In the genomic region with DNA sequence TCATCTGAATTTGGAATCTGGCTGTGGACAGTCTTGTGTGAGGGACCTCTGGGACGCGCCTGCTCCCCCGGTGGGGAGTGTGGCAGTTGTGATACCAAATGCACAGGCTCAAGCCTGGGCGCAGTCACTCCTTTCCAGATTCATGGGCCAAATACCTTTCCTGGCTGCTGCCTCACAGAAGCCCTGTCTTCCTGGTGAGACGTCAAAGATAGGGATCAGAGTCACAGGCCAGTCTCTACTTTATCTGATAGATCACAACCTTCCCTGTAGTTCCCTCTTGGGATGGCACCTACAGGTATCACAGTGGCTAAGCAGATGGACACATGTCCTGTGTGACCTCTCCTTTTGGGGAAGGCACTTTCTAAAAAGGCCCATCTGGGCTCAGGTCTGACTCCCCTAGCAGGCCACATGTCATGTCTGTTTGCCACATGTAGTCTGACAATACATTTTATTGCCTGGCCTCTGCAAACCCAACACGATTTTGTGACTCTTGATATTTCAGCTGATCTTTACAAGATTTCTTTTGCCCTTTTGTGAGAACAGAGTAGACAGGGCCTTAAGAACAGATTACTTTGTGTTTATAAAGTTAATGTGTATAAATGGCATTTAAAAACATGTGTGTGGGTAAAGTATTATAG, we compare ENCODE assay signal across 2 cellular contexts.
TF ChIP-seq lines count a peak whose summit lies in the region.

No MANE protein-coding gene starts in this region.

TF ChIP-seq in IMR-90, 13 proteins besides CTCF, POLR2A, EP300 and RAD21:
- TF ChIP-seq MAZ (IDR thresholded peaks at IDR 0.05; ENCODE audit: borderline replicate concordance, low read depth, low read length), result no peak
- TF ChIP-seq CEBPB (IDR thresholded peaks at IDR 0.05; ENCODE audit: low read depth, low read length), result no peak
- TF ChIP-seq USF2 (IDR thresholded peaks at IDR 0.05; ENCODE audit: low read depth, low read length), result no peak
- no peak for TF ChIP-seq SMC3 (IDR thresholded peaks at IDR 0.05; ENCODE audit: low read depth, low read length)
- TF ChIP-seq FOS (IDR thresholded peaks at IDR 0.05; ENCODE audit: low read depth, low read length), result no peak

TF ChIP-seq in WTC11, 78 proteins besides CTCF, POLR2A, EP300 and RAD21:
- TF ChIP-seq GRHL2 (CRISPR knock-in tag; IDR thresholded peaks at IDR 0.05; ENCODE audit: insufficient replicate concordance, severe bottlenecking) (no peak), PRDM15 (CRISPR knock-in tag; IDR thresholded peaks at IDR 0.05) (no peak), ZNF416 (CRISPR knock-in tag; IDR thresholded peaks at IDR 0.05) (no peak), SP1 (CRISPR knock-in tag; conservative IDR thresholded peaks at IDR 0.05) (0 out of 2 replicates have a peak, but pooled peaks have one; percentile 6)
- TF ChIP-seq, protein P1, sequence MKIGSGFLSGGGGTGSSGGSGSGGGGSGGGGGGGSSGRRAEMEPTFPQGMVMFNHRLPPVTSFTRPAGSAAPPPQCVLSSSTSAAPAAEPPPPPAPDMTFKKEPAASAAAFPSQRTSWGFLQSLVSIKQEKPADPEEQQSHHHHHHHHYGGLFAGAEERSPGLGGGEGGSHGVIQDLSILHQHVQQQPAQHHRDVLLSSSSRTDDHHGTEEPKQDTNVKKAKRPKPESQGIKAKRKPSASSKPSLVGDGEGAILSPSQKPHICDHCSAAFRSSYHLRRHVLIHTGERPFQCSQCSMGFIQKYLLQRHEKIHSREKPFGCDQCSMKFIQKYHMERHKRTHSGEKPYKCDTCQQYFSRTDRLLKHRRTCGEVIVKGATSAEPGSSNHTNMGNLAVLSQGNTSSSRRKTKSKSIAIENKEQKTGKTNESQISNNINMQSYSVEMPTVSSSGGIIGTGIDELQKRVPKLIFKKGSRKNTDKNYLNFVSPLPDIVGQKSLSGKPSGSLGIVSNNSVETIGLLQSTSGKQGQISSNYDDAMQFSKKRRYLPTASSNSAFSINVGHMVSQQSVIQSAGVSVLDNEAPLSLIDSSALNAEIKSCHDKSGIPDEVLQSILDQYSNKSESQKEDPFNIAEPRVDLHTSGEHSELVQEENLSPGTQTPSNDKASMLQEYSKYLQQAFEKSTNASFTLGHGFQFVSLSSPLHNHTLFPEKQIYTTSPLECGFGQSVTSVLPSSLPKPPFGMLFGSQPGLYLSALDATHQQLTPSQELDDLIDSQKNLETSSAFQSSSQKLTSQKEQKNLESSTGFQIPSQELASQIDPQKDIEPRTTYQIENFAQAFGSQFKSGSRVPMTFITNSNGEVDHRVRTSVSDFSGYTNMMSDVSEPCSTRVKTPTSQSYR (CRISPR knock-in tag; IDR thresholded peaks at IDR 0.05), result no peak
- TF ChIP-seq, protein P2, sequence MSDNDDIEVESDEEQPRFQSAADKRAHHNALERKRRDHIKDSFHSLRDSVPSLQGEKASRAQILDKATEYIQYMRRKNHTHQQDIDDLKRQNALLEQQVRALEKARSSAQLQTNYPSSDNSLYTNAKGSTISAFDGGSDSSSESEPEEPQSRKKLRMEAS (CRISPR knock-in tag; IDR thresholded peaks at IDR 0.05), result no peak
